ENCODE assay signal across 24 cellular contexts in genomic region chr2:177589191-177589590, GRCh38.
DNase-seq lines count a peak whose midpoint lies in the region; ATAC-seq, FAIRE-seq and TF ChIP-seq lines count a peak whose summit lies in the region.
"Had no signal": no experiment of that assay in that cellular context is flagged by ENCODE, and none has a peak within 500 bp of the region (broad histone marks: within the 10 kb centered on the region; RNA-seq: fewer than 3 reads in every experiment).

No MANE protein-coding gene starts in this region.

- no peak overlapping the region for H3K27ac ChIP-seq in small intestine (ENCODE audit: low read depth in 1 of 2, low read length in 1 of 2)
- H3K27ac ChIP-seq in OCI-LY7 (ENCODE audit: low read depth, low read length, poor library complexity, severe bottlenecking): no peak overlapping the region
- H3K27ac ChIP-seq: 22Rv1, A549, BLaER1 had no signal

- no peak overlapping the region for H3K4me2 ChIP-seq in OCI-LY7 (ENCODE audit: low read length)
- H3K4me2 ChIP-seq: A549, BLaER1 had no signal

- H4K20me1 ChIP-seq in OCI-LY7 (ENCODE audit: insufficient read depth, low read length): no peaks in the 10 kb centered on the region
- H4K20me1 ChIP-seq: BLaER1 had no signal

- no peak overlapping the region for H2AFZ ChIP-seq in OCI-LY7 (ENCODE audit: low read length)

- no TSS peak for BruUV-seq in OCI-LY7 (replicated peaks; lab: Mats Ljungman, UMichigan)

- POLR2A ChIA-PET in OCI-LY7 (lab: Charles Lee): interaction anchor here (0.6 kb wide), 1 partner anchor 11 kb away, joined by 3 read pairs; no protein-coding TSS in a partner anchor

- no peak for FAIRE-seq in small intestine (lab: Jason Lieb, UNC)
- FAIRE-seq: A549, G401.6, GM19239 had no signal

- H3K4me1 ChIP-seq in small intestine (ENCODE audit: control insufficient read depth in 2 of 2, insufficient read depth in 1 of 2, low read depth in 1 of 2, low read length in 1 of 2) (peaks cover 0 to 2% of the 10 kb centered on the region in 2 donors), OCI-LY7 (ENCODE audit: insufficient read depth, low read length, poor library complexity, severe bottlenecking) (no peaks in the 10 kb centered on the region)
- H3K4me1 ChIP-seq: A549, BLaER1 had no signal

- CTCF ChIA-PET in OCI-LY7 (lab: Charles Lee; ENCODE audit: unreplicated experiment): interaction anchor here (1.0 kb wide), 1 partner anchor 15 kb away, joined by 3 read pairs; no protein-coding TSS in a partner anchor

- DNase-seq in HK-2 (ENCODE audit: unreplicated experiment) (peak; percentile 21), astrocyte of the hippocampus (ENCODE audit: low read depth, low spot score) (peak; percentile 9), kidney tubule cell (ENCODE audit: low spot score) (peak; percentile 63), renal cortical epithelial cell (ENCODE audit: low read depth) (peak; percentile 83), small intestine (no peak), OCI-LY7 (ENCODE audit: low spot score) (no peak)
- no peak for DNase-seq in activated naive CD4-positive, alpha-beta T cell treated with anti-CD3 and anti-CD28 coated beads, Interleukin-2, amount 50 U/mL, for 16 hours
- DNase-seq: BE2C; C1 segment of cervical spinal cord; CD4-positive, alpha-beta memory T cell; CD4-positive, CD25-positive, alpha-beta regulatory T cell; CD8-positive, alpha-beta memory T cell; COR-L47; DMS 273 treated with DMSO at 0.1 percent for 48 hours; DMS153; DMS53; DMS79; GF-D8 had no signal

- H3K36me3 ChIP-seq in small intestine (ENCODE audit: control insufficient read depth in 2 of 2, insufficient read depth in 2 of 2, low read length in 2 of 2) (no peaks in the 10 kb centered on the region), OCI-LY7 (ENCODE audit: insufficient read depth, low read length) (no peaks in the 10 kb centered on the region)
- H3K36me3 ChIP-seq: BE2C, BLaER1 had no signal

- 88 to 90% (median 89%) methylated on average over 1 of the region's 1 CpG for WGBS in small intestine, 3 donors

- no peak for TF ChIP-seq CTCF in OCI-LY7 (conservative IDR thresholded peaks at IDR 0.05; ENCODE audit: low read length)

- no peak for ATAC-seq in HG03354 (IDR thresholded peaks at IDR 0.05; ENCODE audit: poor library complexity, severe bottlenecking, unreplicated experiment)
- ATAC-seq: A549 had no signal

- H3K4me3 ChIP-seq in small intestine (ENCODE audit: low read depth in 1 of 2, low read length in 2 of 2) (no peak overlapping the region), OCI-LY7 (ENCODE audit: low read depth, low read length, poor library complexity, severe bottlenecking) (no peak overlapping the region)
- H3K4me3 ChIP-seq: A549, BLaER1 had no signal

- intact Hi-C loops in OCI-LY7 (cut with micrococcal nuclease; ENCODE audit: unreplicated experiment): no loop called here

- no peaks in the 10 kb centered on the region for H3K9me2 ChIP-seq in OCI-LY7 (ENCODE audit: insufficient read depth, low read length)

- H3K9me3 ChIP-seq in small intestine (ENCODE audit: control insufficient read depth, low read depth) (no peaks in the 10 kb centered on the region), OCI-LY7 (ENCODE audit: low read length) (no peaks in the 10 kb centered on the region)
- H3K9me3 ChIP-seq: A549, BE2C, BLaER1 had no signal

- H3K27me3 ChIP-seq in small intestine (ENCODE audit: control insufficient read depth in 2 of 2, insufficient read depth in 2 of 2, low read length in 2 of 2): no peaks in the 10 kb centered on the region
- H3K27me3 ChIP-seq: BE2C, BLaER1 had no signal

- no peaks in the 10 kb centered on the region for H3K79me2 ChIP-seq in OCI-LY7 (ENCODE audit: insufficient read depth, low read depth, low read length)

Comparison
In these comparisons a context has a peak if more than half of its experiments do, and no peak if none do; other contexts are left out.
1. DNase-seq: peak in HK-2 (single experiment), astrocyte of the hippocampus (single experiment), kidney tubule cell (single experiment) and renal cortical epithelial cell (single experiment); none in small intestine (single experiment), OCI-LY7 (single experiment) and activated naive CD4-positive, alpha-beta T cell treated with anti-CD3 and anti-CD28 coated beads, Interleukin-2, amount 50 U/mL, for 16 hours (single experiment).